Comparison of ENCODE assay signal across 1 cellular context in genomic region chr2:190340369-190340768, GRCh38.
TF ChIP-seq lines count a peak whose summit lies in the region.

No MANE protein-coding gene starts in this region.

TF ChIP-seq in A549, 52 proteins besides CTCF, POLR2A, EP300 and RAD21 (continued from another document):
- TF ChIP-seq, protein P1, sequence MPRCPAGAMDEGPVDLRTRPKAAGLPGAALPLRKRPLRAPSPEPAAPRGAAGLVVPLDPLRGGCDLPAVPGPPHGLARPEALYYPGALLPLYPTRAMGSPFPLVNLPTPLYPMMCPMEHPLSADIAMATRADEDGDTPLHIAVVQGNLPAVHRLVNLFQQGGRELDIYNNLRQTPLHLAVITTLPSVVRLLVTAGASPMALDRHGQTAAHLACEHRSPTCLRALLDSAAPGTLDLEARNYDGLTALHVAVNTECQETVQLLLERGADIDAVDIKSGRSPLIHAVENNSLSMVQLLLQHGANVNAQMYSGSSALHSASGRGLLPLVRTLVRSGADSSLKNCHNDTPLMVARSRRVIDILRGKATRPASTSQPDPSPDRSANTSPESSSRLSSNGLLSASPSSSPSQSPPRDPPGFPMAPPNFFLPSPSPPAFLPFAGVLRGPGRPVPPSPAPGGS (IDR thresholded peaks at IDR 0.05), result no peak
- TF ChIP-seq NPAS2 (CRISPR knock-in tag; IDR thresholded peaks at IDR 0.05; ENCODE audit: borderline replicate concordance), result no peak
- TF ChIP-seq FOSL2 (IDR thresholded peaks at IDR 0.05), result no peak
- no peak for TF ChIP-seq FOSL2 (CRISPR knock-in tag; IDR thresholded peaks at IDR 0.05)
